Comparison of ENCODE assay signal across 17 cellular contexts in the genomic region with DNA sequence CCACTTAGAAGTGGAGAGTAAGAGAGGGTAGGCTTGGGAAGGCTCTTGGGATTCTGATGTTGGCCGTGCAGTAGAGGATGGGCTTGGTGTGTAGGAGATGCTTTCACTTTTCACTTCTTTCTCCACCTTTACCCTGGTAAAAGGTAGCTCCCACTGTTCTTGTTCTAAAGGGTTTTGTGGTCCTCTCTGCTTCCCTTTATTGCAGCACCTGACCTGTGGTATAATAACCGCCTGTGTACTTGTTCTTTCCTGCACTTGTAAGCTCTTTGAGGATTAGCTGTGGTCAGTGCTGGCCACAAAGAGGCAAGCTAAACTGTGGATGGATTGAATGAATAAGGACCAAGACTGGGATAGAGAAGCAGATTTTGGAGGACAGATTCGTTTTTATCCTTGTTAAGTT. TPM values are rescaled to one million over a fixed set of nuclear protein-coding genes. Genes with fewer than 3 reads are reported as not detected.
DNase-seq lines count a peak whose midpoint lies in the region; ATAC-seq lines count a peak whose summit lies in the region.
"Had no signal": no experiment of that assay in that cellular context is flagged by ENCODE, and none has a peak within 500 bp of the region (broad histone marks: within the 10 kb centered on the region; RNA-seq: fewer than 3 reads in every experiment).

No MANE protein-coding gene starts in this region.

- H3K4me2 ChIP-seq in BLaER1: peak overlapping the region; percentile 50

- no peak overlapping the region for H3K9ac ChIP-seq in BLaER1

- no peaks in the 10 kb centered on the region for H3K9me3 Mint-ChIP-seq in activated T-helper 17 cell treated with anti-CD3 and anti-CD28 coated beads, Interleukin-2, amount 50 U/mL, for 72 hours
- no peaks in the 10 kb centered on the region for H3K9me3 Mint-ChIP-seq in naive thymus-derived CD4-positive, alpha-beta T cell
- no peaks in the 10 kb centered on the region for H3K9me3 Mint-ChIP-seq in activated CD4-positive, alpha-beta T cell treated with anti-CD3 and anti-CD28 coated beads, Interleukin-2, amount 10 ng/mL, durations not matched to agents 7 days and 5 days
- H3K9me3 Mint-ChIP-seq: activated T-helper 1 cell treated with anti-CD3 and anti-CD28 coated beads, Interleukin-12 subunit alpha, Interleukin-12 subunit beta, Interleukin-2, Interleukin-4 antibody, amounts not matched to agents 30 ng/mL and 10 ng/mL and 1 ng/mL, durations not matched to agents 14 hours and 24 hours and 36 hours had no signal

- H4K20me1 ChIP-seq in BLaER1: peaks cover 90% of the 10 kb centered on the region

- H3K27me3 Mint-ChIP-seq in activated T-helper 17 cell treated with anti-CD3 and anti-CD28 coated beads, Interleukin-2, amount 50 U/mL, for 72 hours: no peaks in the 10 kb centered on the region
- H3K27me3 Mint-ChIP-seq in naive thymus-derived CD4-positive, alpha-beta T cell: no peaks in the 10 kb centered on the region
- H3K27me3 Mint-ChIP-seq in activated CD4-positive, alpha-beta T cell treated with anti-CD3 and anti-CD28 coated beads, Interleukin-2, amount 10 ng/mL, durations not matched to agents 7 days and 5 days: no peaks in the 10 kb centered on the region

- 93% methylated on average over 3 of the region's 3 CpGs for WGBS in aorta, 2 donors

- no peaks in the 10 kb centered on the region for H3K9me3 ChIP-seq in BLaER1
- no peaks in the 10 kb centered on the region for H3K9me3 ChIP-seq in naive thymus-derived CD4-positive, alpha-beta T cell (ENCODE audit: control insufficient read depth in 2 of 3, low read length in 3 of 3)
- H3K9me3 ChIP-seq in aorta (ENCODE audit: control insufficient read depth, low read length): no peaks in the 10 kb centered on the region
- H3K9me3 ChIP-seq: HAP-1, prostate gland, SJSA1, vagina had no signal

- H3K4me1 Mint-ChIP-seq in activated T-helper 17 cell treated with anti-CD3 and anti-CD28 coated beads, Interleukin-2, amount 50 U/mL, for 72 hours: peaks cover 38% of the 10 kb centered on the region
- H3K4me1 Mint-ChIP-seq in naive thymus-derived CD4-positive, alpha-beta T cell: peaks cover 33 to 98% (median 74%) of the 10 kb centered on the region in 7 donors
- peaks cover 35% of the 10 kb centered on the region for H3K4me1 Mint-ChIP-seq in activated CD4-positive, alpha-beta T cell treated with anti-CD3 and anti-CD28 coated beads, Interleukin-2, amount 10 ng/mL, durations not matched to agents 7 days and 5 days

- CTCF ChIA-PET in naive thymus-derived CD4-positive, alpha-beta T cell (lab: Charles Lee): no interaction called here
- CTCF ChIA-PET in activated CD4-positive, alpha-beta T cell treated with anti-CD3 and anti-CD28 coated beads, Interleukin-2, amount 10 ng/mL, durations not matched to agents 7 days and 5 days (lab: Charles Lee): no interaction called here

- H3K4me3 ChIP-seq in BLaER1 (no peak overlapping the region), aorta (ENCODE audit: low read length in 2 of 2) (no peak overlapping the region)
- H3K4me3 ChIP-seq in naive thymus-derived CD4-positive, alpha-beta T cell (ENCODE audit: low read length): no peak overlapping the region
- H3K4me3 ChIP-seq: HAP-1, prostate gland, SJSA1, vagina had no signal

- H3K27ac ChIP-seq in BLaER1 (no peak overlapping the region), aorta (ENCODE audit: low read depth in 1 of 2, low read length in 2 of 2) (no peak overlapping the region)
- no peak overlapping the region for H3K27ac ChIP-seq in naive thymus-derived CD4-positive, alpha-beta T cell (ENCODE audit: low read depth, low read length)
- H3K27ac ChIP-seq: prostate gland, SJSA1, vagina had no signal

- H3K4me1 ChIP-seq in BLaER1 (peaks cover 63% of the 10 kb centered on the region), aorta (ENCODE audit: control insufficient read depth in 1 of 2, insufficient read depth in 2 of 2, low read length in 2 of 2) (no peaks in the 10 kb centered on the region)
- H3K4me1 ChIP-seq in naive thymus-derived CD4-positive, alpha-beta T cell (ENCODE audit: control insufficient read depth in 2 of 2, insufficient read depth in 2 of 2, low read length in 2 of 2): peaks cover 23 to 55% of the 10 kb centered on the region in 2 donors
- H3K4me1 ChIP-seq: HAP-1, prostate gland had no signal

- peak overlapping the region; percentile 10 for H3K4me3 Mint-ChIP-seq in activated T-helper 17 cell treated with anti-CD3 and anti-CD28 coated beads, Interleukin-2, amount 50 U/mL, for 72 hours
- H3K4me3 Mint-ChIP-seq in naive thymus-derived CD4-positive, alpha-beta T cell: peak overlapping the region; percentile 4 to 78 (median 50)
- no peak overlapping the region for H3K4me3 Mint-ChIP-seq in activated CD4-positive, alpha-beta T cell treated with anti-CD3 and anti-CD28 coated beads, Interleukin-2, amount 10 ng/mL, durations not matched to agents 7 days and 5 days
- H3K4me3 Mint-ChIP-seq: activated T-helper 1 cell treated with anti-CD3 and anti-CD28 coated beads, Interleukin-12 subunit alpha, Interleukin-12 subunit beta, Interleukin-2, Interleukin-4 antibody, amounts not matched to agents 30 ng/mL and 10 ng/mL and 1 ng/mL, durations not matched to agents 14 hours and 24 hours and 36 hours had no signal

- H3K27me3 ChIP-seq in BLaER1 (no peaks in the 10 kb centered on the region), aorta (ENCODE audit: control insufficient read depth in 1 of 2, insufficient read depth in 2 of 2, low read length in 1 of 2) (no peaks in the 10 kb centered on the region)
- no peaks in the 10 kb centered on the region for H3K27me3 ChIP-seq in naive thymus-derived CD4-positive, alpha-beta T cell (ENCODE audit: control insufficient read depth in 2 of 2, insufficient read depth in 2 of 2, low read length in 2 of 2)
- H3K27me3 ChIP-seq: SJSA1, vagina had no signal

- intact Hi-C loops in naive thymus-derived CD4-positive, alpha-beta T cell (cut with micrococcal nuclease): no loop called here
- intact Hi-C loops in aorta (cut with DNase I): no loop called here

- no peak overlapping the region for H3K27ac Mint-ChIP-seq in activated T-helper 17 cell treated with anti-CD3 and anti-CD28 coated beads, Interleukin-2, amount 50 U/mL, for 72 hours
- peak overlapping the region in 8 of 9 donors; percentile 9 to 86 (median 67) for H3K27ac Mint-ChIP-seq in naive thymus-derived CD4-positive, alpha-beta T cell
- H3K27ac Mint-ChIP-seq in activated CD4-positive, alpha-beta T cell treated with anti-CD3 and anti-CD28 coated beads, Interleukin-2, amount 10 ng/mL, durations not matched to agents 7 days and 5 days: no peak overlapping the region

- peak in 1 of 9 donors; percentile 14 for DNase-seq in naive thymus-derived CD4-positive, alpha-beta T cell
- no peak for DNase-seq in aorta
- no peak for DNase-seq in stimulated activated CD4-positive, alpha-beta T cell treated with anti-CD3 and anti-CD28 coated beads, Interleukin-12 subunit alpha, Interleukin-12 subunit beta, amount 100 ng/mL, for 4 hours
- DNase-seq in stimulated activated CD4-positive, alpha-beta T cell treated with anti-CD3 and anti-CD28 coated beads, Interleukin-4, amount 100 ng/mL, for 1 hour: no peak
- no peak for DNase-seq in activated CD4-positive, alpha-beta T cell treated with anti-CD3 and anti-CD28 coated beads, Interleukin-2, amount 10 ng/mL, durations not matched to agents 7 days and 5 days
- DNase-seq: amygdala, NCI-H526, T1000 had no signal

- POLR2A ChIA-PET in naive thymus-derived CD4-positive, alpha-beta T cell (lab: Charles Lee): interaction anchor here (1.3 to 2.5 kb wide), 2 partner anchors 19 to 24 kb away, joined by 3 to 16 read pairs; a partner anchor contains a TSS
- POLR2A ChIA-PET in activated CD4-positive, alpha-beta T cell treated with anti-CD3 and anti-CD28 coated beads, Interleukin-2, amount 10 ng/mL, durations not matched to agents 7 days and 5 days (lab: Charles Lee): no interaction called here

- no peaks in the 10 kb centered on the region for H3K36me3 Mint-ChIP-seq in activated T-helper 17 cell treated with anti-CD3 and anti-CD28 coated beads, Interleukin-2, amount 50 U/mL, for 72 hours (ENCODE audit: low read depth)
- H3K36me3 Mint-ChIP-seq in naive thymus-derived CD4-positive, alpha-beta T cell: peaks cover 0 to 8% (median 0%) of the 10 kb centered on the region in 5 donors
- H3K36me3 Mint-ChIP-seq in activated CD4-positive, alpha-beta T cell treated with anti-CD3 and anti-CD28 coated beads, Interleukin-2, amount 10 ng/mL, durations not matched to agents 7 days and 5 days (ENCODE audit: low read depth): peaks cover 7% of the 10 kb centered on the region

- H3K36me3 ChIP-seq in BLaER1 (0 out of 2 replicates have a peak, but pooled peaks cover 4% of the 10 kb centered on the region), aorta (ENCODE audit: control insufficient read depth in 1 of 2, insufficient read depth in 2 of 2, low read length in 1 of 2) (no peaks in the 10 kb centered on the region)
- H3K36me3 ChIP-seq in naive thymus-derived CD4-positive, alpha-beta T cell (ENCODE audit: control insufficient read depth in 2 of 3, insufficient read depth in 3 of 3, low read length in 3 of 3): no peaks in the 10 kb centered on the region
- H3K36me3 ChIP-seq: HAP-1, prostate gland, SJSA1, vagina had no signal

- ATAC-seq in GM18907 (IDR thresholded peaks at IDR 0.05; ENCODE audit: unreplicated experiment): peak; percentile 32
- peak; percentile 7 for ATAC-seq in activated T-helper 17 cell treated with anti-CD3 and anti-CD28 coated beads, Interleukin-2, amount 50 U/mL, for 72 hours (replicated peaks)
- ATAC-seq in naive thymus-derived CD4-positive, alpha-beta T cell: peak; percentile 29
- no peak for ATAC-seq in aorta (ENCODE audit: low FRiP score)
- ATAC-seq: left lobe of liver had no signal

RNA-seq across cellular contexts. Expression of a gene that starts 25.2 kb away (rescaled TPM):
- 10 to 100 TPM; 46.6 to 70.9 TPM for total RNA-seq in activated T-helper 17 cell treated with anti-CD3 and anti-CD28 coated beads, Interleukin-2, amount 50 U/mL, for 72 hours
- 100 to 1,000 TPM in 1 of 5 experiments, 10 to 100 TPM in 4; 68.6 to 100 (median 93.3) TPM for total RNA-seq in naive thymus-derived CD4-positive, alpha-beta T cell
- 10 to 100 TPM; 38.5 to 39.5 TPM for polyA plus RNA-seq in naive thymus-derived CD4-positive, alpha-beta T cell
- total RNA-seq in aorta: 10 to 100 TPM; 40.2 to 54.4 TPM
- 10 to 100 TPM in 1 of 2 donors, 1 to 10 TPM in 1; 9.5 to 16.5 TPM for polyA plus RNA-seq in aorta
- 10 to 100 TPM; 53.0 to 53.7 TPM for total RNA-seq in activated CD4-positive, alpha-beta T cell treated with anti-CD3 and anti-CD28 coated beads, Interleukin-2, amount 10 ng/mL, durations not matched to agents 7 days and 5 days

Comparison
In these comparisons a context has a peak if more than half of its experiments do, and no peak if none do; other contexts are left out.
1. H3K27ac Mint-ChIP-seq: peak in naive thymus-derived CD4-positive, alpha-beta T cell (8 of 9); none in activated T-helper 17 cell treated with anti-CD3 and anti-CD28 coated beads, Interleukin-2, amount 50 U/mL, for 72 hours (single experiment) and activated CD4-positive, alpha-beta T cell treated with anti-CD3 and anti-CD28 coated beads, Interleukin-2, amount 10 ng/mL, durations not matched to agents 7 days and 5 days (single experiment).